10 cellular contexts compared by ENCODE assay signal in genomic region chr16:87375426-87376135, GRCh38. TPM values are rescaled to one million over a fixed set of nuclear protein-coding genes. Genes with fewer than 3 reads are reported as not detected.
DNase-seq lines count a peak whose midpoint lies in the region; ATAC-seq and TF ChIP-seq lines count a peak whose summit lies in the region.
"Had no signal": no experiment of that assay in that cellular context is flagged by ENCODE, and none has a peak within 500 bp of the region (broad histone marks: within the 10 kb centered on the region; RNA-seq: fewer than 3 reads in every experiment).

No MANE protein-coding gene starts in this region.

- H3K36me3 Mint-ChIP-seq in H9 (ENCODE audit: insufficient read depth in 1 of 3, low read depth in 3 of 3) = peaks cover 6 to 14% (median 10%) of the 10 kb centered on the region in 3 experiments; a peak in 6 of 7 replicates
- peaks cover 2% of the 10 kb centered on the region for H3K36me3 Mint-ChIP-seq in activated T-helper 1 cell treated with anti-CD3 and anti-CD28 coated beads, Interleukin-12 subunit alpha, Interleukin-12 subunit beta, Interleukin-2, Interleukin-4 antibody, amounts not matched to agents 30 ng/mL and 10 ng/mL and 1 ng/mL, durations not matched to agents 14 hours and 24 hours and 36 hours (ENCODE audit: low read depth)
- H3K36me3 Mint-ChIP-seq in natural killer cell treated with Interleukin-12 subunit alpha and Interleukin-12 subunit beta and Interleukin-15 and Interleukin-18, amount 100 ng/mL, for 72 hours = no peaks in the 10 kb centered on the region

- no peak overlapping the region for H3K27ac ChIP-seq in H9 (ENCODE audit: insufficient read length, low read depth, low read length)
- H3K27ac ChIP-seq in psoas muscle = peak overlapping the region; percentile 86

- peaks cover 5% of the 10 kb centered on the region; the same call in 1 of the 2 replicates for H3K79me2 ChIP-seq in H9 (ENCODE audit: insufficient read depth, low read length)

- H3K9me3 Mint-ChIP-seq in H9 = peaks cover 0 to 3% of the 10 kb centered on the region in 2 experiments; a peak in 1 of 5 replicates
- no peaks in the 10 kb centered on the region for H3K9me3 Mint-ChIP-seq in activated T-helper 1 cell treated with anti-CD3 and anti-CD28 coated beads, Interleukin-12 subunit alpha, Interleukin-12 subunit beta, Interleukin-2, Interleukin-4 antibody, amounts not matched to agents 30 ng/mL and 10 ng/mL and 1 ng/mL, durations not matched to agents 14 hours and 24 hours and 36 hours
- no peaks in the 10 kb centered on the region for H3K9me3 Mint-ChIP-seq in natural killer cell treated with Interleukin-12 subunit alpha and Interleukin-12 subunit beta and Interleukin-15 and Interleukin-18, amount 100 ng/mL, for 72 hours

- no peak overlapping the region for H2BK5ac ChIP-seq in H9 (ENCODE audit: insufficient read length, low read length)

- DNase-seq in H9 = no peak
- DNase-seq in activated T-helper 1 cell treated with anti-CD3 and anti-CD28 coated beads, Interleukin-12 subunit alpha, Interleukin-12 subunit beta, Interleukin-2, Interleukin-4 antibody, amounts not matched to agents 30 ng/mL and 10 ng/mL and 1 ng/mL, durations not matched to agents 14 hours and 24 hours and 36 hours (ENCODE audit: low spot score) = no peak
- DNase-seq in foreskin fibroblast = peak; percentile 34 to 64
- DNase-seq in psoas muscle = peak; percentile 46 to 75
- no peak for DNase-seq in SKM-1 (lab: John Stamatoyannopoulos, UW; ENCODE audit: unreplicated experiment)
- no peak for DNase-seq in natural killer cell treated with Interleukin-12 subunit alpha and Interleukin-12 subunit beta and Interleukin-15 and Interleukin-18, amount 100 ng/mL, for 72 hours (ENCODE audit: low spot score)
- no peak for DNase-seq in NCI-H2029 (lab: John Stamatoyannopoulos, UW)
- DNase-seq: DMS53 had no signal

- no peak overlapping the region for H2AK5ac ChIP-seq in H9 (ENCODE audit: insufficient read length, low read length)

- H3K23me2 ChIP-seq in H9 (ENCODE audit: insufficient read length, low read depth, low read length, poor library complexity, severe bottlenecking) = no peaks in the 10 kb centered on the region

- H3K14ac ChIP-seq in H9 (ENCODE audit: insufficient read depth, low read length) = no peak overlapping the region

- H3K27ac Mint-ChIP-seq in H9 = peak overlapping the region in 2 of 3 experiments; percentile 5 to 19; a peak in 1 of 7 replicates
- peak overlapping the region; percentile 29 for H3K27ac Mint-ChIP-seq in activated T-helper 1 cell treated with anti-CD3 and anti-CD28 coated beads, Interleukin-12 subunit alpha, Interleukin-12 subunit beta, Interleukin-2, Interleukin-4 antibody, amounts not matched to agents 30 ng/mL and 10 ng/mL and 1 ng/mL, durations not matched to agents 14 hours and 24 hours and 36 hours
- H3K27ac Mint-ChIP-seq in natural killer cell treated with Interleukin-12 subunit alpha and Interleukin-12 subunit beta and Interleukin-15 and Interleukin-18, amount 100 ng/mL, for 72 hours = no peak overlapping the region

- H2BK20ac ChIP-seq in H9 (ENCODE audit: low read depth, low read length, poor library complexity, severe bottlenecking) = no peak overlapping the region

- H4K5ac ChIP-seq in H9 (ENCODE audit: insufficient read length, low read depth, low read length) = no peak overlapping the region

- peaks cover 7 to 8% of the 10 kb centered on the region in 2 experiments for H3K4me1 Mint-ChIP-seq in H9
- H3K4me1 Mint-ChIP-seq in activated T-helper 1 cell treated with anti-CD3 and anti-CD28 coated beads, Interleukin-12 subunit alpha, Interleukin-12 subunit beta, Interleukin-2, Interleukin-4 antibody, amounts not matched to agents 30 ng/mL and 10 ng/mL and 1 ng/mL, durations not matched to agents 14 hours and 24 hours and 36 hours (ENCODE audit: low read depth) = peaks cover 14% of the 10 kb centered on the region
- peaks cover 20 to 21% of the 10 kb centered on the region in 2 donors for H3K4me1 Mint-ChIP-seq in natural killer cell treated with Interleukin-12 subunit alpha and Interleukin-12 subunit beta and Interleukin-15 and Interleukin-18, amount 100 ng/mL, for 72 hours (ENCODE audit: low read depth in 2 of 2)

- no peaks in the 10 kb centered on the region for H4K20me1 ChIP-seq in H9 (ENCODE audit: control insufficient read depth, insufficient read depth, insufficient read length)

- no peaks in the 10 kb centered on the region for H3K36me3 ChIP-seq in psoas muscle (ENCODE audit: insufficient read depth in 1 of 2, low read depth in 1 of 2)

- TF ChIP-seq CTCF in H9 (conservative IDR thresholded peaks at IDR 0.05) = no peak
- no peak for TF ChIP-seq CTCF in foreskin fibroblast (IDR thresholded peaks at IDR 0.05; ENCODE audit: low read depth, low read length)
- peak; percentile 3 for TF ChIP-seq CTCF in psoas muscle (IDR thresholded peaks at IDR 0.05)

- no peaks in the 10 kb centered on the region for H3K27me3 Mint-ChIP-seq in H9 (ENCODE audit: low read depth)
- no peaks in the 10 kb centered on the region for H3K27me3 Mint-ChIP-seq in activated T-helper 1 cell treated with anti-CD3 and anti-CD28 coated beads, Interleukin-12 subunit alpha, Interleukin-12 subunit beta, Interleukin-2, Interleukin-4 antibody, amounts not matched to agents 30 ng/mL and 10 ng/mL and 1 ng/mL, durations not matched to agents 14 hours and 24 hours and 36 hours (ENCODE audit: insufficient read depth)
- H3K27me3 Mint-ChIP-seq in natural killer cell treated with Interleukin-12 subunit alpha and Interleukin-12 subunit beta and Interleukin-15 and Interleukin-18, amount 100 ng/mL, for 72 hours = no peaks in the 10 kb centered on the region

- H3K4ac ChIP-seq in H9 (ENCODE audit: low read depth, low read length) = no peak overlapping the region

- H3K4me1 ChIP-seq in H9 (ENCODE audit: insufficient read depth, low read length) (no peaks in the 10 kb centered on the region; the same call in 1 of the 2 replicates), psoas muscle (peaks cover 68% of the 10 kb centered on the region)

- H3K18ac ChIP-seq in H9 (ENCODE audit: insufficient read length, low read depth, low read length) = no peak overlapping the region

- H3T11ph ChIP-seq in H9 (ENCODE audit: low read length) = no peak overlapping the region

- WGBS in H9 (ENCODE audit: extremely low coverage, insufficient read length, low lambda C conversion rate) = no CpG with 5 or more reads among the region's 9 CpGs
- WGBS in psoas muscle, 3 donors = 36 to 60% (median 41%) methylated on average over 9 of the region's 9 CpGs

- no peak overlapping the region for H2BK120ac ChIP-seq in H9 (ENCODE audit: low read depth, low read length, poor library complexity, severe bottlenecking)

- no peak overlapping the region for H4K91ac ChIP-seq in H9 (ENCODE audit: insufficient read length, low read depth, low read length)

- no peak overlapping the region for H4K8ac ChIP-seq in H9 (replicated peaks; ENCODE audit: insufficient read length, low read depth, low read length)

- intact Hi-C loops in activated T-helper 1 cell treated with anti-CD3 and anti-CD28 coated beads, Interleukin-12 subunit alpha, Interleukin-12 subunit beta, Interleukin-2, Interleukin-4 antibody, amounts not matched to agents 30 ng/mL and 10 ng/mL and 1 ng/mL, durations not matched to agents 14 hours and 24 hours and 36 hours (cut with micrococcal nuclease) = no loop called here
- intact Hi-C loops in psoas muscle (cut with DNase I) = no loop called here

- H3K4me3 ChIP-seq in foreskin fibroblast (ENCODE audit: low read depth in 1 of 2, low read length in 2 of 2) (no peak overlapping the region), psoas muscle (peak overlapping the region; percentile 49)

- H2AFZ ChIP-seq in H9 (ENCODE audit: low read length) = no peak overlapping the region

- no peak overlapping the region for H3K4me2 ChIP-seq in H9 (ENCODE audit: insufficient read depth, insufficient read length, low read length)

- H2BK15ac ChIP-seq in H9 (ENCODE audit: low read depth, low read length) = no peak overlapping the region

- H3K23ac ChIP-seq in H9 (ENCODE audit: insufficient read length, low read depth, low read length) = no peak overlapping the region

- H2BK12ac ChIP-seq in H9 (ENCODE audit: insufficient read length, low read depth, low read length) = no peak overlapping the region

- H3K27me3 ChIP-seq in H9 (ENCODE audit: insufficient read depth, low read length) = no peaks in the 10 kb centered on the region
- no peaks in the 10 kb centered on the region for H3K27me3 ChIP-seq in psoas muscle (ENCODE audit: insufficient read depth in 3 of 3, low read length in 2 of 3)

- H3K9me3 ChIP-seq in H9 (ENCODE audit: control insufficient read depth, low read depth, low read length) (no peaks in the 10 kb centered on the region), psoas muscle (no peaks in the 10 kb centered on the region)

- ATAC-seq in psoas muscle (peak; percentile 91 to 93 (median 92)), HG03039 (IDR thresholded peaks at IDR 0.05; ENCODE audit: unreplicated experiment) (no peak)
- no peak for ATAC-seq in natural killer cell treated with Interleukin-12 subunit alpha and Interleukin-12 subunit beta and Interleukin-15 and Interleukin-18, amount 100 ng/mL, for 72 hours
- ATAC-seq: sciatic nerve had no signal

- H3K56ac ChIP-seq in H9 (ENCODE audit: insufficient read length, low read depth, low read length) = no peak overlapping the region

- H3K79me1 ChIP-seq in H9 (ENCODE audit: insufficient read depth, low read depth, low read length, poor library complexity, severe bottlenecking) = no peaks in the 10 kb centered on the region

- no peak overlapping the region for H3K4me3 Mint-ChIP-seq in H9
- no peak overlapping the region for H3K4me3 Mint-ChIP-seq in activated T-helper 1 cell treated with anti-CD3 and anti-CD28 coated beads, Interleukin-12 subunit alpha, Interleukin-12 subunit beta, Interleukin-2, Interleukin-4 antibody, amounts not matched to agents 30 ng/mL and 10 ng/mL and 1 ng/mL, durations not matched to agents 14 hours and 24 hours and 36 hours
- H3K4me3 Mint-ChIP-seq in natural killer cell treated with Interleukin-12 subunit alpha and Interleukin-12 subunit beta and Interleukin-15 and Interleukin-18, amount 100 ng/mL, for 72 hours = no peak overlapping the region

- H3K9ac ChIP-seq in H9 (ENCODE audit: extremely low read depth, insufficient read length, low read length) = no peak overlapping the region

RNA-seq across cellular contexts. Expression of gene FBXO31, which starts 8.0 kb away (rescaled TPM):
- total RNA-seq in H9 (2021) (24.2 and 26.6 TPM in 2 replicates), psoas muscle (100 to 1,000 TPM in 1 of 4 donors, 10 to 100 TPM in 3; 88.1 to 103 (median 98.5) TPM)
- total RNA-seq in activated T-helper 1 cell treated with anti-CD3 and anti-CD28 coated beads, Interleukin-12 subunit alpha, Interleukin-12 subunit beta, Interleukin-2, Interleukin-4 antibody, amounts not matched to agents 30 ng/mL and 10 ng/mL and 1 ng/mL, durations not matched to agents 14 hours and 24 hours and 36 hours = 40.7 and 41.3 TPM in 2 replicates
- 10 to 100 TPM; 26.3 to 95.3 (median 48.0) TPM for polyA plus RNA-seq in psoas muscle
- 10 to 100 TPM; 30.5 to 36.9 TPM for total RNA-seq in natural killer cell treated with Interleukin-12 subunit alpha and Interleukin-12 subunit beta and Interleukin-15 and Interleukin-18, amount 100 ng/mL, for 72 hours

RNA-seq across cellular contexts. Expression of gene MAP1LC3B, which starts 16.6 kb away (rescaled TPM):
- total RNA-seq in H9 (2021) (47.1 and 52.2 TPM in 2 replicates), psoas muscle (100 to 1,000 TPM; 117 to 189 (median 142) TPM)
- 39.9 and 40.8 TPM in 2 replicates for total RNA-seq in activated T-helper 1 cell treated with anti-CD3 and anti-CD28 coated beads, Interleukin-12 subunit alpha, Interleukin-12 subunit beta, Interleukin-2, Interleukin-4 antibody, amounts not matched to agents 30 ng/mL and 10 ng/mL and 1 ng/mL, durations not matched to agents 14 hours and 24 hours and 36 hours
- polyA plus RNA-seq in psoas muscle = 100 to 1,000 TPM; 114 to 189 (median 158) TPM
- total RNA-seq in natural killer cell treated with Interleukin-12 subunit alpha and Interleukin-12 subunit beta and Interleukin-15 and Interleukin-18, amount 100 ng/mL, for 72 hours = 10 to 100 TPM; 41.0 to 84.2 TPM

RNA-seq across cellular contexts. Expression of gene C16orf95, which starts 58.4 kb away (rescaled TPM):
- total RNA-seq in H9 (2021) (4.5 and 5.6 TPM in 2 replicates), psoas muscle (1 to 10 TPM; 5.3 to 8.1 (median 6.0) TPM)
- 9.9 and 10.9 TPM in 2 replicates for total RNA-seq in activated T-helper 1 cell treated with anti-CD3 and anti-CD28 coated beads, Interleukin-12 subunit alpha, Interleukin-12 subunit beta, Interleukin-2, Interleukin-4 antibody, amounts not matched to agents 30 ng/mL and 10 ng/mL and 1 ng/mL, durations not matched to agents 14 hours and 24 hours and 36 hours
- 1 to 10 TPM; 1.7 to 6.8 (median 2.0) TPM for polyA plus RNA-seq in psoas muscle
- 1 to 10 TPM; 4.6 to 7.0 TPM for total RNA-seq in natural killer cell treated with Interleukin-12 subunit alpha and Interleukin-12 subunit beta and Interleukin-15 and Interleukin-18, amount 100 ng/mL, for 72 hours

Comparison
In these comparisons a context has a peak if more than half of its experiments do, and no peak if none do; other contexts are left out.
1. DNase-seq: peak in foreskin fibroblast (2 of 2) and psoas muscle (2 of 2); none in H9 (single experiment), activated T-helper 1 cell treated with anti-CD3 and anti-CD28 coated beads, Interleukin-12 subunit alpha, Interleukin-12 subunit beta, Interleukin-2, Interleukin-4 antibody, amounts not matched to agents 30 ng/mL and 10 ng/mL and 1 ng/mL, durations not matched to agents 14 hours and 24 hours and 36 hours (single experiment), SKM-1 (single experiment), natural killer cell treated with Interleukin-12 subunit alpha and Interleukin-12 subunit beta and Interleukin-15 and Interleukin-18, amount 100 ng/mL, for 72 hours (single experiment) and NCI-H2029 (single experiment).
2. H3K27ac Mint-ChIP-seq: peak in H9 (2 of 3) and activated T-helper 1 cell treated with anti-CD3 and anti-CD28 coated beads, Interleukin-12 subunit alpha, Interleukin-12 subunit beta, Interleukin-2, Interleukin-4 antibody, amounts not matched to agents 30 ng/mL and 10 ng/mL and 1 ng/mL, durations not matched to agents 14 hours and 24 hours and 36 hours (single experiment); none in natural killer cell treated with Interleukin-12 subunit alpha and Interleukin-12 subunit beta and Interleukin-15 and Interleukin-18, amount 100 ng/mL, for 72 hours (0 of 2).
3. ATAC-seq: peak in psoas muscle (4 of 4); none in HG03039 (single experiment) and natural killer cell treated with Interleukin-12 subunit alpha and Interleukin-12 subunit beta and Interleukin-15 and Interleukin-18, amount 100 ng/mL, for 72 hours (0 of 2).